ENCODE assay signal across 23 cellular contexts in genomic region chr12:46874642-46875041, GRCh38. TPM values are rescaled to one million over a fixed set of nuclear protein-coding genes. Genes with fewer than 3 reads are reported as not detected.
DNase-seq lines count a peak whose midpoint lies in the region; ATAC-seq, FAIRE-seq and TF ChIP-seq lines count a peak whose summit lies in the region.
"Had no signal": no experiment of that assay in that cellular context is flagged by ENCODE, and none has a peak within 500 bp of the region (broad histone marks: within the 10 kb centered on the region; RNA-seq: fewer than 3 reads in every experiment).

No MANE protein-coding gene starts in this region.

- H4K20me1 ChIP-seq in HepG2 (ENCODE audit: insufficient read depth, low read length): no peaks in the 10 kb centered on the region

- TF ChIP-seq EP300 in HepG2 (IDR thresholded peaks at IDR 0.05; ENCODE audit: low read depth in 2 of 2, low read length in 2 of 2) (no peak), HepG2 (CRISPR knock-in tag; IDR thresholded peaks at IDR 0.05; ENCODE audit: borderline replicate concordance) (no peak)

- H3K36me3 ChIP-seq in right lobe of liver (no peaks in the 10 kb centered on the region), HepG2 (replicated peaks in 1 of 2; ENCODE audit: control insufficient read depth in 1 of 2, insufficient read depth in 2 of 2, low read length in 2 of 2) (no peaks in the 10 kb centered on the region), left ventricle myocardium inferior (peaks cover 3% of the 10 kb centered on the region)

- CTCF ChIA-PET in HepG2 (lab: Yijun Ruan, JAX; ENCODE audit: low intra/inter-chr PET ratio, low total read pairs): no interaction called here
- CTCF ChIA-PET in activated CD8-positive, alpha-beta T cell treated with anti-CD3 and anti-CD28 coated beads, Interleukin-2, amount 10 ng/mL, durations not matched to agents 7 days and 5 days (lab: Charles Lee): no interaction called here

- intact Hi-C loops in right lobe of liver (cut with DNase I): no loop called here
- intact Hi-C loops in HepG2 (cut with micrococcal nuclease; ENCODE audit: unreplicated experiment): no loop called here
- intact Hi-C loops in left ventricle myocardium inferior (cut with micrococcal nuclease): no loop called here

- H3K36me3 Mint-ChIP-seq in activated CD8-positive, alpha-beta T cell treated with anti-CD3 and anti-CD28 coated beads, Interleukin-2, amount 10 ng/mL, durations not matched to agents 7 days and 5 days (ENCODE audit: low read depth): no peaks in the 10 kb centered on the region
- H3K36me3 Mint-ChIP-seq: type B pancreatic cell had no signal

- H3K27me3 ChIP-seq in right lobe of liver: no peaks in the 10 kb centered on the region
- no peaks in the 10 kb centered on the region for H3K27me3 ChIP-seq in HepG2 (ENCODE audit: control insufficient read depth in 1 of 2, insufficient read depth in 2 of 2, low read length in 2 of 2)
- H3K27me3 ChIP-seq in left ventricle myocardium inferior (ENCODE audit: low read depth): no peaks in the 10 kb centered on the region
- H3K27me3 ChIP-seq: foreskin keratinocyte had no signal

- no peak overlapping the region for H3K9ac ChIP-seq in HepG2 (ENCODE audit: insufficient read depth, low read depth, low read length)

- H3K4me1 Mint-ChIP-seq in activated CD8-positive, alpha-beta T cell treated with anti-CD3 and anti-CD28 coated beads, Interleukin-2, amount 10 ng/mL, durations not matched to agents 7 days and 5 days (ENCODE audit: low read depth): no peaks in the 10 kb centered on the region
- H3K4me1 Mint-ChIP-seq: activated T-helper 17 cell treated with anti-CD3 and anti-CD28 coated beads, Interleukin-2, amount 50 U/mL, for 72 hours had no signal

- H3K9me3 Mint-ChIP-seq in activated CD8-positive, alpha-beta T cell treated with anti-CD3 and anti-CD28 coated beads, Interleukin-2, amount 10 ng/mL, durations not matched to agents 7 days and 5 days (ENCODE audit: insufficient read depth): peaks cover 3% of the 10 kb centered on the region
- H3K9me3 Mint-ChIP-seq: activated T-helper 17 cell treated with anti-CD3 and anti-CD28 coated beads, Interleukin-2, amount 50 U/mL, for 72 hours; effector memory CD8-positive, alpha-beta T cell had no signal

- TF ChIP-seq POLR2A in right lobe of liver (IDR thresholded peaks at IDR 0.05): no peak
- TF ChIP-seq POLR2A in HepG2 (IDR thresholded peaks at IDR 0.05; ENCODE audit: insufficient read depth in 1 of 2, low read depth in 2 of 2, low read length in 2 of 2): no peak

- ATAC-seq in right lobe of liver: peak; percentile 78 to 98 (median 90)
- ATAC-seq in HepG2: no peak
- ATAC-seq in activated CD8-positive, alpha-beta T cell treated with anti-CD3 and anti-CD28 coated beads, Interleukin-2, amount 10 ng/mL, durations not matched to agents 7 days and 5 days: no peak
- ATAC-seq: activated T-helper 17 cell treated with anti-CD3 and anti-CD28 coated beads, Interleukin-2, amount 50 U/mL, for 72 hours; effector memory CD8-positive, alpha-beta T cell; foreskin keratinocyte; sciatic nerve had no signal

- no peak overlapping the region for H3K4me2 ChIP-seq in HepG2 (ENCODE audit: low read depth, low read length)

- H3K27me3 Mint-ChIP-seq in activated CD8-positive, alpha-beta T cell treated with anti-CD3 and anti-CD28 coated beads, Interleukin-2, amount 10 ng/mL, durations not matched to agents 7 days and 5 days (ENCODE audit: low read depth): peaks cover 18% of the 10 kb centered on the region

- H3K27ac Mint-ChIP-seq in activated CD8-positive, alpha-beta T cell treated with anti-CD3 and anti-CD28 coated beads, Interleukin-2, amount 10 ng/mL, durations not matched to agents 7 days and 5 days: no peak overlapping the region
- H3K27ac Mint-ChIP-seq: activated T-helper 17 cell treated with anti-CD3 and anti-CD28 coated beads, Interleukin-2, amount 50 U/mL, for 72 hours; CD4-positive, alpha-beta T cell; effector memory CD8-positive, alpha-beta T cell; stimulated activated naive CD8-positive, alpha-beta T cell treated with anti-CD3 and anti-CD28 coated beads, Interleukin-15, Interleukin-2, amounts not matched to agents 100 ng/mL and 50 ng/mL, for 24 hours; type B pancreatic cell had no signal

- FAIRE-seq in HepG2 (lab: Jason Lieb, UNC): no peak
- FAIRE-seq in urothelium cell line (lab: Jason Lieb, UNC): peak; percentile 23
- FAIRE-seq: GM18507, H1 had no signal

- no peaks in the 10 kb centered on the region for H3K79me2 ChIP-seq in HepG2 (ENCODE audit: insufficient read depth, low read length)

- BruUV-seq in HepG2 (replicated peaks; lab: Mats Ljungman, UMichigan): no TSS peak

- POLR2A ChIA-PET in HepG2 (lab: Yijun Ruan, JAX): no interaction called here
- POLR2A ChIA-PET in activated CD8-positive, alpha-beta T cell treated with anti-CD3 and anti-CD28 coated beads, Interleukin-2, amount 10 ng/mL, durations not matched to agents 7 days and 5 days (lab: Charles Lee): no interaction called here

- 48% methylated on average over 3 of the region's 3 CpGs for WGBS in right lobe of liver (ENCODE audit: insufficient coverage, low coverage, low lambda C conversion rate, missing lambda C conversion rate)
- 53% methylated on average over 3 of the region's 3 CpGs for WGBS in HepG2 (ENCODE audit: low lambda C conversion rate)

- H3K4me3 Mint-ChIP-seq in activated CD8-positive, alpha-beta T cell treated with anti-CD3 and anti-CD28 coated beads, Interleukin-2, amount 10 ng/mL, durations not matched to agents 7 days and 5 days: no peak overlapping the region
- H3K4me3 Mint-ChIP-seq: activated T-helper 17 cell treated with anti-CD3 and anti-CD28 coated beads, Interleukin-2, amount 50 U/mL, for 72 hours; CD4-positive, alpha-beta T cell; effector memory CD8-positive, alpha-beta T cell; stimulated activated naive CD8-positive, alpha-beta T cell treated with anti-CD3 and anti-CD28 coated beads, Interleukin-15, Interleukin-2, amounts not matched to agents 100 ng/mL and 50 ng/mL, for 24 hours; type B pancreatic cell had no signal

- H3K4me3 ChIP-seq in right lobe of liver (no peak overlapping the region), HepG2 (replicated peaks in 1 of 3; ENCODE audit: insufficient read depth in 1 of 3, low read depth in 2 of 3, low read length in 3 of 3) (no peak overlapping the region), left ventricle myocardium inferior (no peak overlapping the region)

- H3K4me1 ChIP-seq in right lobe of liver (peaks cover 0 to 11% (median 2%) of the 10 kb centered on the region in 4 donors), HepG2 (ENCODE audit: insufficient read depth, low read length) (no peaks in the 10 kb centered on the region), left ventricle myocardium inferior (peaks cover 7% of the 10 kb centered on the region)
- H3K4me1 ChIP-seq: foreskin keratinocyte had no signal

- TF ChIP-seq RAD21 in HepG2 (CRISPR knock-in tag; IDR thresholded peaks at IDR 0.05): no peak

- TF ChIP-seq CTCF in right lobe of liver (IDR thresholded peaks at IDR 0.05) (no peak), HepG2 (CRISPR knock-in tag; IDR thresholded peaks at IDR 0.05) (no peak), left ventricle myocardium inferior (IDR thresholded peaks at IDR 0.05; ENCODE audit: borderline replicate concordance) (no peak)

- in situ Hi-C loops in HepG2 (cut with HindIII; ENCODE audit: extremely low pct_ligation_motif_present, low pct_unique_long_range_greater_than_20kb): no loop called here

- H3K27ac ChIP-seq in right lobe of liver (no peak overlapping the region), HepG2 (ENCODE audit: extremely low read length, insufficient read depth, low read length) (no peak overlapping the region), left ventricle myocardium inferior (replicated peaks) (no peak overlapping the region)
- H3K27ac ChIP-seq: foreskin keratinocyte had no signal

- no peak overlapping the region for H2AFZ ChIP-seq in HepG2 (ENCODE audit: low read length)

- H3K9me3 ChIP-seq in right lobe of liver (no peaks in the 10 kb centered on the region), HepG2 (ENCODE audit: low read length) (peaks cover 15% of the 10 kb centered on the region), left ventricle myocardium inferior (replicated peaks) (peaks cover 14% of the 10 kb centered on the region)

- DNase-seq in right lobe of liver (peak; percentile 46 to 83 (median 80)), HepG2 (ENCODE audit: low spot score) (no peak), amniotic epithelial cell (ENCODE audit: low read depth) (peak; percentile 79), left ventricle myocardium inferior (peak; percentile 40), urothelium cell line (ENCODE audit: low spot score) (no peak), amygdala (lab: John Stamatoyannopoulos, UW) (no peak), C1 segment of cervical spinal cord (lab: John Stamatoyannopoulos, UW) (no peak)
- no peak for DNase-seq in activated CD8-positive, alpha-beta T cell treated with anti-CD3 and anti-CD28 coated beads, Interleukin-2, amount 10 ng/mL, durations not matched to agents 7 days and 5 days
- DNase-seq: activated CD4-positive, alpha-beta T cell treated with anti-CD3 and anti-CD28 coated beads for 1 hour; amniotic stem cell; CD4-positive, alpha-beta T cell; DMS53; effector memory CD8-positive, alpha-beta T cell; foreskin keratinocyte; NCI-H2171; occipital lobe had no signal

RNA-seq across cellular contexts. Expression of gene SLC38A4, which starts 48.8 kb away (rescaled TPM):
- total RNA-seq in right lobe of liver: 100 to 1,000 TPM; 158 to 604 (median 295) TPM
- 2.8 and 3.5 TPM in 2 replicates for total RNA-seq in HepG2 (2016; rRNA removed; fragmentation: Illumina TruSeq; extraction: Trizol)
- 0.61 and 0.62 TPM in 2 replicates for total RNA-seq in HepG2 (2016; cell fraction: cytosol; rRNA removed; fragmentation: Illumina TruSeq; extraction: Trizol; ENCODE audit: low read depth)
- 3.2 TPM in 2 replicates for total RNA-seq in HepG2 (2016; cell fraction: insoluble cytoplasmic fraction; rRNA removed; fragmentation: Illumina TruSeq; extraction: Trizol)
- 2.4 and 2.6 TPM in 2 replicates for total RNA-seq in HepG2 (2016; cell fraction: membrane; rRNA removed; fragmentation: Illumina TruSeq; extraction: Trizol)
- 2.5 and 2.9 TPM in 2 replicates for total RNA-seq in HepG2 (2016; cell fraction: nucleus; rRNA removed; fragmentation: Illumina TruSeq; extraction: Trizol)
- polyA plus RNA-seq in HepG2 (2011; rRNA removed): 5.0 and 5.2 TPM in 2 replicates
- polyA plus RNA-seq in HepG2 (2011; cell fraction: cytosol; rRNA removed): 2.2 and 5.0 TPM in 2 replicates
- polyA plus RNA-seq in HepG2 (2011; cell fraction: nucleus; rRNA removed): 3.0 and 5.8 TPM in 2 replicates
- 17.1 and 20.4 TPM in 2 replicates for polyA plus RNA-seq in HepG2 (2012)
- 0.35 TPM in 2 replicates for polyA plus RNA-seq in HepG2 (2016; cell fraction: cytosol; fragmentation: Illumina TruSeq; extraction: Trizol; ENCODE audit: low read depth)
- 2.7 and 3.2 TPM in 2 replicates for polyA plus RNA-seq in HepG2 (2016; cell fraction: insoluble cytoplasmic fraction; fragmentation: Illumina TruSeq; extraction: Trizol; ENCODE audit: low read depth)
- polyA plus RNA-seq in HepG2 (2016; cell fraction: membrane; fragmentation: Illumina TruSeq; extraction: Trizol; ENCODE audit: low read depth): 1.3 and 1.4 TPM in 2 replicates
- 3.6 and 3.8 TPM in 2 replicates for polyA plus RNA-seq in HepG2 (2016; cell fraction: nucleus; fragmentation: Illumina TruSeq; extraction: Trizol; ENCODE audit: insufficient read depth, low read depth)
- polyA minus RNA-seq in HepG2 (2011; rRNA and poly(A)+ RNA removed; ENCODE audit: low replicate concordance): 5.5 TPM in 1 of 2 replicates, not detected in the other
- polyA minus RNA-seq in HepG2 (2011; cell fraction: cytosol; rRNA and poly(A)+ RNA removed): 3.0 and 5.9 TPM in 2 replicates
- polyA minus RNA-seq in HepG2 (2011; cell fraction: nucleus; rRNA and poly(A)+ RNA removed): 3.0 and 6.1 TPM in 2 replicates
- total RNA-seq in left ventricle myocardium inferior: 0.27 TPM
- not detected for total RNA-seq in activated CD8-positive, alpha-beta T cell treated with anti-CD3 and anti-CD28 coated beads, Interleukin-2, amount 10 ng/mL, durations not matched to agents 7 days and 5 days
- total RNA-seq: CD4-positive, alpha-beta T cell; OCI-LY7 had no signal

Comparison
In these comparisons a context has a peak if more than half of its experiments do, and no peak if none do; other contexts are left out.
1. ATAC-seq: peak in right lobe of liver (4 of 4); none in HepG2 (single experiment) and activated CD8-positive, alpha-beta T cell treated with anti-CD3 and anti-CD28 coated beads, Interleukin-2, amount 10 ng/mL, durations not matched to agents 7 days and 5 days (single experiment).
2. DNase-seq: peak in right lobe of liver (3 of 3), amniotic epithelial cell (single experiment) and left ventricle myocardium inferior (single experiment); none in HepG2 (single experiment), urothelium cell line (single experiment), activated CD8-positive, alpha-beta T cell treated with anti-CD3 and anti-CD28 coated beads, Interleukin-2, amount 10 ng/mL, durations not matched to agents 7 days and 5 days (single experiment), amygdala (0 of 56) and C1 segment of cervical spinal cord (0 of 14).
3. RNA of gene SLC38A4, which starts 48.8 kb away (total RNA-seq): 158 to 604 TPM in right lobe of liver; 0.61 to 3.5 TPM in HepG2, 0.27 TPM in left ventricle myocardium inferior (single experiment) and not detected in activated CD8-positive, alpha-beta T cell treated with anti-CD3 and anti-CD28 coated beads, Interleukin-2, amount 10 ng/mL, durations not matched to agents 7 days and 5 days; every median in the first group is over 10 times any median in the second.